In the genomic region with DNA sequence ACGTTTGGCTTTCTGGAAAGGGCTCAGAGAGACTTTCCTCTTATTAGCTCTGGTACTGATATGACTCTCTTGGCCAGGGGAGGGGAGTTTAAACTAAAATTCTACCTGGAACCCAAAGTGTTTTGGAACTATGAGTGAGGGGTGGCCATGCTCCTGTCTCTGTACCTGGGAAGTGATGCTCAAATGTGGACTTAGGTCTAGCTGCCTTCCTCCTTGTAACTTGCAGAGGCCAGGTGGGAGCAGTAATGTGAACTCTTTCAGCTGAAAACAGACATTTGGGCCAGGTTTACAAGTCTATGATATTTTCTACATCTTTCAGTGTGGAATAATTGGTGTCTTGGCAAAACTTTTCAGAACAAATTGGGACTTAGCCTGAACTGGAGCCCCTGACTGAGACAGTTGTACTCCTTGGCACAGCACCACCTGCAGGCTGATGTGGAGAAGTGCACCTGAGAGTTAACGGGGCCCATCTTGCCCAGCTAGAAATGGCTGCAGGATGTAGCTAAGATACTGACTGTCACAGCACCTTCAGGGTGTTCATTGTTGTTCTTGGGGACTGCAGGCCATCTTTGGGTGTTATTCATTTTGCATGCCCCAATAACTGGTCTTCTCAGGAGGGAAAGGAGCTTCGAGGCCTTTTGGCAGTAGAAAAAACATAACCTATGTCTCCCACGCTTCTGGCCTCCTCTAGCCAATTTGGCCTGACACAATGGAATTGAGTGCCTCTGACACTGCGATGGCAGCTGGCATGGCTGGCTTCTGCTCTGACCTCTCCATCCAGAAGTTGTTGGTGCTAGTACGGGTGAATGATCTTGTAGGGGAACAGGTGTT, we compare ENCODE assay signal across 8 cellular contexts. TPM values are rescaled to one million over a fixed set of nuclear protein-coding genes. Genes with fewer than 3 reads are reported as not detected.
DNase-seq lines count a peak whose midpoint lies in the region; ATAC-seq, FAIRE-seq and TF ChIP-seq lines count a peak whose summit lies in the region.

No MANE protein-coding gene starts in this region.

- H3K4me1 Mint-ChIP-seq in glutamatergic neuron (ENCODE audit: low read depth, unreplicated experiment) = no peaks in the 10 kb centered on the region

- H3K27ac ChIP-seq in KMS-11 = no peak overlapping the region
- no peak overlapping the region for H3K27ac ChIP-seq in prostate gland
- no peak overlapping the region for H3K27ac ChIP-seq in uterus

- no peaks in the 10 kb centered on the region for H3K9me3 Mint-ChIP-seq in glutamatergic neuron (ENCODE audit: unreplicated experiment)

- H3K4me3 Mint-ChIP-seq in glutamatergic neuron (ENCODE audit: unreplicated experiment) = no peak overlapping the region

- 65% methylated on average over 6 of the region's 6 CpGs for WGBS in prostate gland

- peak; percentile 62 for FAIRE-seq in G401.6 (lab: Jason Lieb, UNC)

- peak overlapping the region; percentile 74 for H2AFZ ChIP-seq in KMS-11 (ENCODE audit: low read depth)

- no peaks in the 10 kb centered on the region for H3K36me3 ChIP-seq in KMS-11 (ENCODE audit: insufficient read depth)
- H3K36me3 ChIP-seq in prostate gland = no peaks in the 10 kb centered on the region
- H3K36me3 ChIP-seq in uterus = no peaks in the 10 kb centered on the region

- H3K9me3 ChIP-seq in prostate gland = no peaks in the 10 kb centered on the region
- H3K9me3 ChIP-seq in uterus = no peaks in the 10 kb centered on the region

- H3K79me2 ChIP-seq in KMS-11 (ENCODE audit: insufficient read depth, low read depth) = no peaks in the 10 kb centered on the region

- ATAC-seq in GM21737 (IDR thresholded peaks at IDR 0.05; ENCODE audit: unreplicated experiment) = peak; percentile 70

- H3K4me3 ChIP-seq in KMS-11 (IDR thresholded peaks at IDR 0.05; ENCODE audit: insufficient read depth, low read depth, low read length) = no peak overlapping the region
- H3K4me3 ChIP-seq in prostate gland = no peak overlapping the region
- no peak overlapping the region for H3K4me3 ChIP-seq in uterus

- H3K4me1 ChIP-seq in KMS-11 (ENCODE audit: low read depth, poor library complexity, severe bottlenecking) (peaks cover 8% of the 10 kb centered on the region), prostate gland (replicated peaks) (no peaks in the 10 kb centered on the region), uterus (no peaks in the 10 kb centered on the region)

- no peak for TF ChIP-seq POLR2A in prostate gland (IDR thresholded peaks at IDR 0.05)
- no peak for TF ChIP-seq POLR2A in uterus (IDR thresholded peaks at IDR 0.05)

- H3K9ac ChIP-seq in KMS-11 = no peak overlapping the region

- intact Hi-C loops in prostate gland (cut with DNase I) = loop anchor here (2.0 kb wide), 1 partner anchor 58 kb away; no protein-coding TSS in a partner anchor
- intact Hi-C loops in uterus (cut with DNase I; ENCODE audit: low total_unique reads) = loop anchor here (5.0 kb wide), 1 partner anchor 56 kb away; no protein-coding TSS in a partner anchor

- H3K36me3 Mint-ChIP-seq in glutamatergic neuron (ENCODE audit: unreplicated experiment) = no peaks in the 10 kb centered on the region

- H3K27me3 ChIP-seq in KMS-11 (ENCODE audit: insufficient read depth, low read depth) = no peaks in the 10 kb centered on the region
- no peaks in the 10 kb centered on the region for H3K27me3 ChIP-seq in prostate gland (replicated peaks; ENCODE audit: insufficient read depth)
- no peaks in the 10 kb centered on the region for H3K27me3 ChIP-seq in uterus

- no peak overlapping the region for H3K4me2 ChIP-seq in KMS-11

- no peaks in the 10 kb centered on the region for H4K20me1 ChIP-seq in KMS-11 (ENCODE audit: insufficient read depth)

- no peaks in the 10 kb centered on the region for H3K27me3 Mint-ChIP-seq in glutamatergic neuron (ENCODE audit: unreplicated experiment)

- no peak overlapping the region for H3K27ac Mint-ChIP-seq in glutamatergic neuron (ENCODE audit: unreplicated experiment)

- in situ Hi-C loops in SK-MEL-5 (cut with HindIII; ENCODE audit: low pct_unique_long_range_greater_than_20kb, low sequenced_read_pairs) = no loop called here

- peak; percentile 94 for TF ChIP-seq CTCF in KMS-11 (conservative IDR thresholded peaks at IDR 0.05; ENCODE audit: low read depth, low read length)
- TF ChIP-seq CTCF in glutamatergic neuron (IDR thresholded peaks at IDR 0.05; ENCODE audit: partially characterized antibody, unreplicated experiment) = peak; percentile 89
- TF ChIP-seq CTCF in prostate gland (IDR thresholded peaks at IDR 0.05) = peak; percentile 79 to 89 (median 82)
- peak; percentile 76 to 92 (median 86) for TF ChIP-seq CTCF in uterus (IDR thresholded peaks at IDR 0.05)

- peak; percentile 79 for DNase-seq in SK-MEL-5 (ENCODE audit: low read depth, low spot score)
- peak; percentile 51 for DNase-seq in activated gamma-delta T cell treated with anti-CD3 and anti-CD28 coated beads, Interleukin-2, amount 50 U/mL, for 16 hours (ENCODE audit: low read depth)
- DNase-seq in glutamatergic neuron = peak; percentile 74
- DNase-seq in prostate gland (ENCODE audit: low spot score) = peak; percentile 58
- DNase-seq in uterus = peak; percentile 69 to 71

RNA-seq across cellular contexts. Expression of gene CD109, which starts 37.1 kb away (rescaled TPM):
- total RNA-seq in SK-MEL-5 (2014; rRNA removed; shearing (Covaris generic)) = 53.1 and 55.9 TPM in 2 replicates
- 57.7 and 79.6 TPM in 2 replicates for polyA plus RNA-seq in SK-MEL-5 (2015; cell fraction: cytosol; rRNA removed)
- polyA plus RNA-seq in SK-MEL-5 (2015; cell fraction: nucleus; rRNA removed) = 28.4 and 30.0 TPM in 2 replicates
- total RNA-seq in glutamatergic neuron (ENCODE audit: unreplicated experiment) = 0.49 TPM
- 1 to 10 TPM; 6.0 to 8.1 TPM for total RNA-seq in prostate gland
- total RNA-seq in uterus = 10 to 100 TPM; 26.6 to 59.0 (median 36.8) TPM
